In the genomic region with DNA sequence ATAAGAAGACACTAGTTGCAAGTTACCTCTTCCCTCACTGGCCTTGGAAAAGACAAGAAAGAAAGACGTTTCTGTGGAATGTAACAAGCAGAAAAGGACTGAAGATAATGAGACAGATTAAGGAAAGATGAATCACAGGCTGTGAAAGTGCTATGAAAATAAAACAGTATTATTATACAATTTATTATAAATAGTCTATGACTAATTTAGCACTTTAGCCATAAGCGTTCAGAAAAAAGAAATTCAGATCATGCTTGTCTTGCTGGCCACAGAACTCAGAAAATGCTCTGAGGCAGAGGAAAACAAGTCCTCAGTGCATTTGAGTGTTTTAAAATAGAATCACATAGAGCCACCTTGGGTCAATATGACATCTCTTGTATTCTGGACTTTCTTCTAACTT, we compare ENCODE assay signal across 6 cellular contexts.
A peak's percentile ranks its signal among the peaks of the same experiment; 100 is the strongest.
DNase-seq lines count a peak whose midpoint lies in the region; ATAC-seq and TF ChIP-seq lines count a peak whose summit lies in the region.
"Not testable (repeated sequence)": the region's sequence is repeated elsewhere in the genome, so short reads cannot be mapped to it uniquely, and the experiment has no call there.

No MANE protein-coding gene starts in this region.

- CTCF ChIA-PET in IMR-90 (lab: Yijun Ruan, JAX), result not testable (repeated sequence)

- not testable (repeated sequence) for H2AK5ac ChIP-seq in IMR-90 (ENCODE audit: low read depth, low read length)

- TF ChIP-seq CTCF in IMR-90 (conservative IDR thresholded peaks at IDR 0.05; ENCODE audit: low read depth, low read length); foreskin keratinocyte (conservative IDR thresholded peaks at IDR 0.05); psoas muscle (IDR thresholded peaks at IDR 0.05); thoracic aorta (IDR thresholded peaks at IDR 0.05): not testable (repeated sequence)

- H4K91ac ChIP-seq in IMR-90 (ENCODE audit: insufficient read depth, low read depth, low read length), result not testable (repeated sequence)

- not testable (repeated sequence) for TF ChIP-seq POLR2A in IMR-90 (IDR thresholded peaks at IDR 0.05; ENCODE audit: low read depth, low read length)

- H3K14ac ChIP-seq in IMR-90 (replicated peaks; ENCODE audit: low read depth, low read length), result not testable (repeated sequence)

- H4K8ac ChIP-seq in IMR-90 (ENCODE audit: low read depth in 2 of 2, low read length in 2 of 2), result not testable (repeated sequence)

- H3K4me1 ChIP-seq in IMR-90 (ENCODE audit: control insufficient read depth, insufficient read depth, low read length); foreskin keratinocyte; psoas muscle; thoracic aorta (ENCODE audit: control insufficient read depth in 1 of 2, low read depth in 2 of 2): not testable (repeated sequence)

- H3K9me1 ChIP-seq in IMR-90 (ENCODE audit: insufficient read depth, low read length), result not testable (repeated sequence)

- dilution Hi-C loops in IMR-90 (cut with HindIII; ENCODE audit: low sequenced_read_pairs, unreplicated experiment), result not testable (repeated sequence)

- not testable (repeated sequence) for H3K9me3 ChIP-seq in IMR-90 (ENCODE audit: control insufficient read depth, insufficient read depth, low read length); psoas muscle; thoracic aorta

- H3K27me3 ChIP-seq in IMR-90 (ENCODE audit: control insufficient read depth, insufficient read depth, low read length); foreskin keratinocyte; psoas muscle (ENCODE audit: insufficient read depth in 3 of 3, low read length in 2 of 3); thoracic aorta (replicated peaks; ENCODE audit: insufficient read depth): not testable (repeated sequence)

- not testable (repeated sequence) for H2BK15ac ChIP-seq in IMR-90 (ENCODE audit: low read depth, low read length)

- not testable (repeated sequence) for H3K9ac ChIP-seq in IMR-90 (ENCODE audit: low read depth, low read length)

- H3K4me3 ChIP-seq in IMR-90 (ENCODE audit: insufficient read depth, low read depth, low read length); psoas muscle; thoracic aorta: not testable (repeated sequence)

- not testable (repeated sequence) for H3K23ac ChIP-seq in IMR-90 (ENCODE audit: low read depth, low read length)

- in situ Hi-C loops in IMR-90 (cut with MboI; ENCODE audit: low sequenced_read_pairs), result not testable (repeated sequence)

- H2AFZ ChIP-seq in IMR-90 (replicated peaks; ENCODE audit: low read length, poor library complexity), result not testable (repeated sequence)

- not testable (repeated sequence) for H3K56ac ChIP-seq in IMR-90 (ENCODE audit: extremely low read depth, insufficient read depth, low read length)

- not testable (repeated sequence) for DNase-seq in IMR-90; foreskin keratinocyte; left cardiac atrium; psoas muscle; thoracic aorta (ENCODE audit: low spot score)

- POLR2A ChIA-PET in IMR-90 (lab: Charles Lee; ENCODE audit: unreplicated experiment), result not testable (repeated sequence)

- not testable (repeated sequence) for H3K27ac ChIP-seq in IMR-90 (ENCODE audit: insufficient read depth, low read length); foreskin keratinocyte; psoas muscle
- H3K27ac ChIP-seq in thoracic aorta, result peak overlapping the region in 1 of 2 donors; percentile 44

- not testable (repeated sequence) for H4K5ac ChIP-seq in IMR-90 (ENCODE audit: low read depth, low read length)

- not testable (repeated sequence) for H3K4ac ChIP-seq in IMR-90 (ENCODE audit: low read depth, low read length)

- not testable (repeated sequence) for H3K4me2 ChIP-seq in IMR-90 (ENCODE audit: low read depth, low read length)

- H3K79me1 ChIP-seq in IMR-90 (ENCODE audit: low read depth in 1 of 2, low read length in 2 of 2), result not testable (repeated sequence)

- H2BK120ac ChIP-seq in IMR-90 (ENCODE audit: low read depth, low read length), result not testable (repeated sequence)

- not testable (repeated sequence) for H3K18ac ChIP-seq in IMR-90 (ENCODE audit: low read depth, low read length)

- not testable (repeated sequence) for H2AK9ac ChIP-seq in IMR-90 (replicated peaks; ENCODE audit: low read depth, low read length, poor library complexity)

- not testable (repeated sequence) for H2BK20ac ChIP-seq in IMR-90 (ENCODE audit: low read depth, low read length)

- ATAC-seq in IMR-90 (ENCODE audit: low read depth) (peak; percentile 84), SK-N-SH treated with all-trans-retinoic acid at 6 μM for 48 hours (peak; percentile 69), foreskin keratinocyte (peak; percentile 47), left cardiac atrium (peak; percentile 19 to 33), psoas muscle (peak; percentile 41 to 80 (median 72)), thoracic aorta (ENCODE audit: insufficient number of reproducible peaks, low FRiP score, low read depth) (peak; percentile 74)

- no CpG with 5 or more reads among the region's 2 CpGs for WGBS in IMR-90 (ENCODE audit: extremely low coverage in 2 of 2, insufficient read length in 1 of 2), 2 experiments
- WGBS in psoas muscle, 3 donors, result no CpG with 5 or more reads among the region's 2 CpGs

- H2BK5ac ChIP-seq in IMR-90 (ENCODE audit: low read depth, low read length, poor library complexity, severe bottlenecking), result not testable (repeated sequence)

- not testable (repeated sequence) for H4K20me1 ChIP-seq in IMR-90 (ENCODE audit: insufficient read depth, low read length)

- not testable (repeated sequence) for TF ChIP-seq RAD21 in IMR-90 (IDR thresholded peaks at IDR 0.05; ENCODE audit: low read length)

- BruUV-seq in IMR-90 (replicated peaks; lab: Mats Ljungman, UMichigan), result not testable (repeated sequence)

- intact Hi-C loops in IMR-90 (cut with micrococcal nuclease); left cardiac atrium (cut with DNase I); psoas muscle (cut with DNase I): not testable (repeated sequence)

- H3K36me3 ChIP-seq in IMR-90 (ENCODE audit: control insufficient read depth, insufficient read depth, low read length); psoas muscle (ENCODE audit: insufficient read depth in 1 of 2, low read depth in 1 of 2); thoracic aorta: not testable (repeated sequence)

Comparison
In these comparisons a context has a peak if more than half of its experiments do, and no peak if none do; other contexts are left out.
1. ATAC-seq: peak in every context shown above with its lines; median percentile 84 in IMR-90; 74 in thoracic aorta; 72 in psoas muscle; 69 in SK-N-SH treated with all-trans-retinoic acid at 6 μM for 48 hours; 47 in foreskin keratinocyte; 26 in left cardiac atrium.